Comparison of ENCODE assay signal across 8 cellular contexts in the genomic region with DNA sequence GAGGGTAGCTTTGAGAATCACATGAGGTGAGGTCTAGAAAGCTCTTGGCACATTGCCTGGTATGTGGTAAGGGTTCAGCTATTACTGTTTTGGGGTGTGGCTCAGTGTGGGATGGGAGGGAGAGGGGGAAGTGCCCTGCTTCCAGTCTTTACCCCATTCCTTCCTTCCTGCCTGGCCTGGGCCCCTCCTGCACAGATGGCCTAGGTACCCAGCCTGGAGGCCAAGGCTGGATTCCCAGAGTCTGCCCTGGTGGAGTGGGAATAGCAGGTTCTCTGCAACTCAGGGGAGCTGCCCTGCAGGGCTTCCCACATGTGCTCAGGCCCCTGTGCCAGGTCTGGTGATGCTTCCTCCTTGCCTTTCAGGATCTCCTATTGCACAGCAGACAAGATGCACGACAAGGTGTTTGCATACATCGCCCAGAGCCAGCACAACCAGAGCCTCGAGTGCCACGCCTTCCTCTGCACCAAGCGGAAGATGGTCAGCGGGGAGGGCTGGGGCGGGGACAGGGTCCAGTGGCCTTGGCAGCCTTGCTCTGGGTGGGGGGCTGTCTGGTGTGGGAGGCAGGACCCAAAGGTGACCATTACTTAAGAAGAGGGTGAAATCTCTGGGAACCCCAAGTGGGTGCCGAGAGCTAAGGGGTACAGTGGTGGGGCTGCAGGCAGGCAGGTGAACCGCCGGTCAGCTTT. TPM values are rescaled to one million over a fixed set of nuclear protein-coding genes. Genes with fewer than 3 reads are reported as not detected.
A peak's percentile ranks its signal among the peaks of the same experiment; 100 is the strongest.
DNase-seq lines count a peak whose midpoint lies in the region; ATAC-seq lines count a peak whose summit lies in the region.

No MANE protein-coding gene starts in this region.

- intact Hi-C loops in CD4-positive, alpha-beta memory T cell (cut with micrococcal nuclease) = no loop called here

- H3K4me3 ChIP-seq in CD4-positive, alpha-beta memory T cell (ENCODE audit: low read length in 2 of 2) = no peak overlapping the region

- CTCF ChIA-PET in CD4-positive, alpha-beta memory T cell (lab: Charles Lee; ENCODE audit: partially characterized antibody) = interaction anchor here (1.0 to 3.9 kb wide), 6 partner anchors 9 to 55 kb away, joined by 3 to 18 read pairs (median 5); no protein-coding TSS in a partner anchor
- CTCF ChIA-PET in activated CD4-positive, alpha-beta memory T cell treated with anti-CD3 and anti-CD28 coated beads, Interleukin-2, amount 10 ng/mL, durations not matched to agents 7 days and 5 days (lab: Charles Lee) = interaction anchor here (1.8 to 2.0 kb wide), 2 partner anchors 9 to 16 kb away, joined by 7 to 8 read pairs; no protein-coding TSS in a partner anchor

- H3K27ac Mint-ChIP-seq in CD4-positive, alpha-beta memory T cell = peak overlapping the region; percentile 75 to 98 (median 95)
- no peak overlapping the region for H3K27ac Mint-ChIP-seq in activated CD4-positive, alpha-beta memory T cell treated with anti-CD3 and anti-CD28 coated beads, Interleukin-2, amount 10 ng/mL, durations not matched to agents 7 days and 5 days

- DNase-seq in CD4-positive, alpha-beta memory T cell = peak in 4 of 5 donors; percentile 57 to 63 (median 60)
- DNase-seq in HS-27A (ENCODE audit: low read depth) = peak; percentile 71
- peak; percentile 43 for DNase-seq in activated CD4-positive, alpha-beta memory T cell treated with anti-CD3 and anti-CD28 coated beads, Interleukin-2, amount 10 ng/mL, durations not matched to agents 7 days and 5 days
- peak; percentile 52 for DNase-seq in kidney tubule cell (ENCODE audit: low spot score)
- DNase-seq in foreskin melanocyte = no peak
- no peak for DNase-seq in T1000 (lab: John Stamatoyannopoulos, UW)

- ATAC-seq in GM19452 (IDR thresholded peaks at IDR 0.05; ENCODE audit: unreplicated experiment) = no peak
- no peak for ATAC-seq in GM21381 (IDR thresholded peaks at IDR 0.05; ENCODE audit: unreplicated experiment)

- no peaks in the 10 kb centered on the region for H3K9me3 Mint-ChIP-seq in CD4-positive, alpha-beta memory T cell
- no peaks in the 10 kb centered on the region for H3K9me3 Mint-ChIP-seq in activated CD4-positive, alpha-beta memory T cell treated with anti-CD3 and anti-CD28 coated beads, Interleukin-2, amount 10 ng/mL, durations not matched to agents 7 days and 5 days

- H3K4me1 ChIP-seq in CD4-positive, alpha-beta memory T cell (ENCODE audit: insufficient read depth, low read length) = peaks cover 100% of the 10 kb centered on the region

- H3K36me3 ChIP-seq in CD4-positive, alpha-beta memory T cell (ENCODE audit: insufficient read depth, low read length) = peaks cover 33% of the 10 kb centered on the region

- peak overlapping the region; percentile 45 for H3K27ac ChIP-seq in CD4-positive, alpha-beta memory T cell (ENCODE audit: low read depth, low read length)

- no peaks in the 10 kb centered on the region for H3K27me3 Mint-ChIP-seq in CD4-positive, alpha-beta memory T cell
- no peaks in the 10 kb centered on the region for H3K27me3 Mint-ChIP-seq in activated CD4-positive, alpha-beta memory T cell treated with anti-CD3 and anti-CD28 coated beads, Interleukin-2, amount 10 ng/mL, durations not matched to agents 7 days and 5 days

- H3K36me3 Mint-ChIP-seq in CD4-positive, alpha-beta memory T cell = peaks cover 51 to 71% of the 10 kb centered on the region in 2 donors
- H3K36me3 Mint-ChIP-seq in activated CD4-positive, alpha-beta memory T cell treated with anti-CD3 and anti-CD28 coated beads, Interleukin-2, amount 10 ng/mL, durations not matched to agents 7 days and 5 days (ENCODE audit: low read depth) = peaks cover 22% of the 10 kb centered on the region

- H3K4me1 Mint-ChIP-seq in CD4-positive, alpha-beta memory T cell = peaks cover 69 to 100% (median 90%) of the 10 kb centered on the region in 4 donors
- H3K4me1 Mint-ChIP-seq in activated CD4-positive, alpha-beta memory T cell treated with anti-CD3 and anti-CD28 coated beads, Interleukin-2, amount 10 ng/mL, durations not matched to agents 7 days and 5 days = peaks cover 79% of the 10 kb centered on the region

- H3K27me3 ChIP-seq in CD4-positive, alpha-beta memory T cell (ENCODE audit: insufficient read depth, low read length) = no peaks in the 10 kb centered on the region

- POLR2A ChIA-PET in CD4-positive, alpha-beta memory T cell (lab: Charles Lee; ENCODE audit: partially characterized antibody) = interaction anchor here (0.9 to 24.3 kb wide), 7 partner anchors 3 to 309 kb away, joined by 3 to 615 read pairs (median 5); a partner anchor contains a TSS
- POLR2A ChIA-PET in activated CD4-positive, alpha-beta memory T cell treated with anti-CD3 and anti-CD28 coated beads, Interleukin-2, amount 10 ng/mL, durations not matched to agents 7 days and 5 days (lab: Charles Lee) = interaction anchor here (1.5 kb wide), 1 partner anchor 10 kb away, joined by 6 read pairs; no protein-coding TSS in a partner anchor

- no peaks in the 10 kb centered on the region for H3K9me3 ChIP-seq in CD4-positive, alpha-beta memory T cell (ENCODE audit: control insufficient read depth in 1 of 2, low read length in 2 of 2)

- H3K4me3 Mint-ChIP-seq in CD4-positive, alpha-beta memory T cell = peak overlapping the region; percentile 52 to 78 (median 66)
- H3K4me3 Mint-ChIP-seq in activated CD4-positive, alpha-beta memory T cell treated with anti-CD3 and anti-CD28 coated beads, Interleukin-2, amount 10 ng/mL, durations not matched to agents 7 days and 5 days = no peak overlapping the region

RNA-seq across cellular contexts. Expression of a gene that starts 13.5 kb away (rescaled TPM):
- 100 to 1,000 TPM; 201 to 210 TPM for total RNA-seq in CD4-positive, alpha-beta memory T cell
- polyA plus RNA-seq in CD4-positive, alpha-beta memory T cell = 100 to 1,000 TPM; 233 to 306 TPM
- 10 to 100 TPM; 26.4 to 27.7 TPM for total RNA-seq in activated CD4-positive, alpha-beta memory T cell treated with anti-CD3 and anti-CD28 coated beads, Interleukin-2, amount 10 ng/mL, durations not matched to agents 7 days and 5 days

RNA-seq across cellular contexts. Expression of a gene that starts 59.7 kb away (rescaled TPM):
- total RNA-seq in CD4-positive, alpha-beta memory T cell = 10 to 100 TPM; 42.6 to 45.1 TPM
- 10 to 100 TPM in 1 of 2 donors, 1 to 10 TPM in 1; 3.6 to 10.4 TPM for polyA plus RNA-seq in CD4-positive, alpha-beta memory T cell
- 10 to 100 TPM; 22.3 to 24.1 TPM for total RNA-seq in activated CD4-positive, alpha-beta memory T cell treated with anti-CD3 and anti-CD28 coated beads, Interleukin-2, amount 10 ng/mL, durations not matched to agents 7 days and 5 days

Comparison
In these comparisons a context has a peak if more than half of its experiments do, and no peak if none do; other contexts are left out.
1. DNase-seq: peak in CD4-positive, alpha-beta memory T cell (4 of 5), HS-27A (single experiment), activated CD4-positive, alpha-beta memory T cell treated with anti-CD3 and anti-CD28 coated beads, Interleukin-2, amount 10 ng/mL, durations not matched to agents 7 days and 5 days (single experiment) and kidney tubule cell (single experiment); none in foreskin melanocyte (single experiment) and T1000 (single experiment).
2. RNA of a gene that starts 13.5 kb away (total RNA-seq): 201 to 210 TPM in CD4-positive, alpha-beta memory T cell; 26.4 to 27.7 TPM in activated CD4-positive, alpha-beta memory T cell treated with anti-CD3 and anti-CD28 coated beads, Interleukin-2, amount 10 ng/mL, durations not matched to agents 7 days and 5 days; every median in the first group is over 4 times any median in the second.